ENCODE assay signal across 1 cellular context in genomic region chr19:5632241-5632612, GRCh38.
TF ChIP-seq lines count a peak whose summit lies in the region.

No MANE protein-coding gene starts in this region.

TF ChIP-seq in IMR-90, 13 proteins besides CTCF, POLR2A, EP300 and RAD21:
- TF ChIP-seq, protein P1, sequence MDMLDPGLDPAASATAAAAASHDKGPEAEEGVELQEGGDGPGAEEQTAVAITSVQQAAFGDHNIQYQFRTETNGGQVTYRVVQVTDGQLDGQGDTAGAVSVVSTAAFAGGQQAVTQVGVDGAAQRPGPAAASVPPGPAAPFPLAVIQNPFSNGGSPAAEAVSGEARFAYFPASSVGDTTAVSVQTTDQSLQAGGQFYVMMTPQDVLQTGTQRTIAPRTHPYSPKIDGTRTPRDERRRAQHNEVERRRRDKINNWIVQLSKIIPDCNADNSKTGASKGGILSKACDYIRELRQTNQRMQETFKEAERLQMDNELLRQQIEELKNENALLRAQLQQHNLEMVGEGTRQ (IDR thresholded peaks at IDR 0.05; ENCODE audit: low read depth, low read length): no peak
- no peak for TF ChIP-seq SMC3 (IDR thresholded peaks at IDR 0.05; ENCODE audit: low read depth, low read length)
- no peak for TF ChIP-seq CEBPB (IDR thresholded peaks at IDR 0.05; ENCODE audit: low read depth, low read length)
- no peak for TF ChIP-seq FOS (IDR thresholded peaks at IDR 0.05; ENCODE audit: low read depth, low read length)
- no peak for TF ChIP-seq MAFK (IDR thresholded peaks at IDR 0.05; ENCODE audit: low read depth, low read length)
- no peak for TF ChIP-seq BHLHE40 (IDR thresholded peaks at IDR 0.05; ENCODE audit: low read depth, low read length)
- no peak for TF ChIP-seq MXI1 (IDR thresholded peaks at IDR 0.05; ENCODE audit: borderline replicate concordance, low read depth, low read length)
- TF ChIP-seq MAZ (IDR thresholded peaks at IDR 0.05; ENCODE audit: borderline replicate concordance, low read depth, low read length): no peak
- no peak for TF ChIP-seq RFX5 (IDR thresholded peaks at IDR 0.05; ENCODE audit: low read depth, low read length)
- TF ChIP-seq CHD1 (IDR thresholded peaks at IDR 0.05; ENCODE audit: low read depth, low read length): no peak
- TF ChIP-seq RCOR1 (IDR thresholded peaks at IDR 0.05; ENCODE audit: insufficient replicate concordance, low read length): no peak
- TF ChIP-seq ELK1 (IDR thresholded peaks at IDR 0.05; ENCODE audit: borderline replicate concordance, low read depth, low read length): no peak
- TF ChIP-seq NFE2L2 (IDR thresholded peaks at IDR 0.05; ENCODE audit: low read depth, low read length): no peak
